ENCODE assay signal across 15 cellular contexts in genomic region chr14:98136019-98136418, GRCh38.
A peak's percentile ranks its signal among the peaks of the same experiment; 100 is the strongest.
DNase-seq lines count a peak whose midpoint lies in the region; ATAC-seq, FAIRE-seq and TF ChIP-seq lines count a peak whose summit lies in the region.
"Had no signal": no experiment of that assay in that cellular context is flagged by ENCODE, and none has a peak within 500 bp of the region (broad histone marks: within the 10 kb centered on the region; RNA-seq: fewer than 3 reads in every experiment).

No MANE protein-coding gene starts in this region.

- H3K4me1 Mint-ChIP-seq in chondrocyte (ENCODE audit: low read depth): no peaks in the 10 kb centered on the region

- ATAC-seq in upper lobe of right lung: no peak

- H3K4me1 ChIP-seq in kidney (ENCODE audit: control insufficient read depth in 1 of 2, insufficient read depth in 1 of 2, low read depth in 1 of 2, low read length in 2 of 2): no peaks in the 10 kb centered on the region
- no peaks in the 10 kb centered on the region for H3K4me1 ChIP-seq in upper lobe of right lung
- no peaks in the 10 kb centered on the region for H3K4me1 ChIP-seq in SJCRH30

- no peak overlapping the region for H3K9ac ChIP-seq in kidney (ENCODE audit: low read length in 2 of 2)

- H3K27ac ChIP-seq in caudate nucleus (ENCODE audit: low read depth, low read length) (peak overlapping the region; percentile 42), kidney (ENCODE audit: low read depth in 2 of 2, low read length in 2 of 2) (no peak overlapping the region), upper lobe of right lung (no peak overlapping the region), SJCRH30 (no peak overlapping the region)
- H3K27ac ChIP-seq: cardiac muscle cell, VCaP had no signal

- DNase-seq in stimulated activated naive CD4-positive, alpha-beta T cell (lab: John Stamatoyannopoulos, UW): peak in 5 of 6 experiments; percentile 33 to 67 (median 52)
- DNase-seq in stimulated activated naive CD4-positive, alpha-beta T cell treated with Interleukin-2 at 50 U/mL for 16 hours (lab: John Stamatoyannopoulos, UW): no peak
- peak; percentile 7 for DNase-seq in activated CD4-positive, alpha-beta T cell treated with anti-CD3 and anti-CD28 coated beads, Interleukin-2, amount 50 U/mL, for 1 hour
- DNase-seq in caudate nucleus (lab: John Stamatoyannopoulos, UW) (peak in 1 of 61 donors; percentile 45), kidney (no peak), upper lobe of right lung (no peak), chondrocyte (ENCODE audit: low spot score) (no peak), SJCRH30 (no peak)
- DNase-seq: activated effector memory CD4-positive, alpha-beta T cell treated with Interleukin-2 at 50 U/mL for 16 hours; NCI-H2171 treated with DMSO at 0.1 percent for 48 hours; spleen had no signal

- H3K4me3 ChIP-seq in kidney (ENCODE audit: low read length in 2 of 2) (no peak overlapping the region), upper lobe of right lung (no peak overlapping the region), SJCRH30 (no peak overlapping the region)
- H3K4me3 ChIP-seq: cardiac muscle cell, spleen had no signal

- intact Hi-C loops in kidney (cut with DNase I): no loop called here
- intact Hi-C loops in upper lobe of right lung (cut with DNase I): no loop called here

- peaks cover 9% of the 10 kb centered on the region for H3K27me3 ChIP-seq in upper lobe of right lung
- no peaks in the 10 kb centered on the region for H3K27me3 ChIP-seq in SJCRH30
- H3K27me3 ChIP-seq: cardiac muscle cell had no signal

- no peaks in the 10 kb centered on the region for H3K36me3 Mint-ChIP-seq in chondrocyte (ENCODE audit: low read depth)
- H3K36me3 Mint-ChIP-seq: type B pancreatic cell had no signal

- H3K27me3 Mint-ChIP-seq in chondrocyte (ENCODE audit: low read depth): peaks cover 17% of the 10 kb centered on the region

- no peaks in the 10 kb centered on the region for H3K9me3 Mint-ChIP-seq in chondrocyte (ENCODE audit: low read depth)
- H3K9me3 Mint-ChIP-seq: type B pancreatic cell had no signal

- H3K36me3 ChIP-seq in kidney (ENCODE audit: control insufficient read depth in 1 of 2, insufficient read depth in 2 of 2, low read length in 2 of 2) (no peaks in the 10 kb centered on the region), upper lobe of right lung (no peaks in the 10 kb centered on the region), SJCRH30 (no peaks in the 10 kb centered on the region)
- H3K36me3 ChIP-seq: cardiac muscle cell, spleen had no signal

- FAIRE-seq in kidney (lab: Jason Lieb, UNC): no peak
- FAIRE-seq: islet of Langerhans had no signal

- no peak overlapping the region for H3K4me3 Mint-ChIP-seq in chondrocyte (ENCODE audit: unreplicated experiment)
- H3K4me3 Mint-ChIP-seq: type B pancreatic cell had no signal

- H3K9me3 ChIP-seq in kidney (ENCODE audit: control insufficient read depth in 1 of 2, low read length in 2 of 2) (no peaks in the 10 kb centered on the region), upper lobe of right lung (no peaks in the 10 kb centered on the region), SJCRH30 (replicated peaks) (no peaks in the 10 kb centered on the region)
- H3K9me3 ChIP-seq: spleen had no signal

- no peak overlapping the region for H3K27ac Mint-ChIP-seq in chondrocyte (ENCODE audit: unreplicated experiment)
- H3K27ac Mint-ChIP-seq: type B pancreatic cell had no signal

- TF ChIP-seq CTCF in kidney (IDR thresholded peaks at IDR 0.05; ENCODE audit: borderline replicate concordance, extremely low read depth, insufficient read depth): no peak
- no peak for TF ChIP-seq CTCF in upper lobe of right lung (IDR thresholded peaks at IDR 0.05)
- no peak for TF ChIP-seq CTCF in chondrocyte (IDR thresholded peaks at IDR 0.05)

Comparison
In these comparisons a context has a peak if more than half of its experiments do, and no peak if none do; other contexts are left out.
1. DNase-seq: peak in stimulated activated naive CD4-positive, alpha-beta T cell (5 of 6) and activated CD4-positive, alpha-beta T cell treated with anti-CD3 and anti-CD28 coated beads, Interleukin-2, amount 50 U/mL, for 1 hour (single experiment); none in stimulated activated naive CD4-positive, alpha-beta T cell treated with Interleukin-2 at 50 U/mL for 16 hours (single experiment), kidney (single experiment), upper lobe of right lung (single experiment), chondrocyte (single experiment) and SJCRH30 (0 of 2).